Comparison of ENCODE assay signal across 18 cellular contexts in the genomic region with DNA sequence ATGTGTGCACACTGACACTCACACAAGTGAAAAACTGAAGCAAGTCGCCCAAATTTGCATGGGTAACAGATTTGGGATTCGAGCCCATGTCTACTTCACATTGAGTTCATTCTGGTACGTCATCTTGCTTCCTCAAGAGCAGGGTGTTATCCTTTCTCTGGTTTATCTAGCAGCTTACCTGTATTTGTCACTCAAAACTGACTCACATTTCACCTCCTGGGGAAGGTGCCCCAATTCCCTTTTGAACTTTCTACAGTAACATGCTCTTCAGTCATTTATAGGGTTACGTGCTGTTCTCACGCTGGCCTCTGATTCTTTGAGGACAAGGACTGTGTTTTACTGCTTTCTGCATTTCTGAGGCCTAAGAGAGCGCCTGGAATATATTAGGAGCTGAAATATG.
DNase-seq lines count a peak whose midpoint lies in the region; ATAC-seq and TF ChIP-seq lines count a peak whose summit lies in the region.
"Had no signal": no experiment of that assay in that cellular context is flagged by ENCODE, and none has a peak within 500 bp of the region (broad histone marks: within the 10 kb centered on the region; RNA-seq: fewer than 3 reads in every experiment).

No MANE protein-coding gene starts in this region.

- BruUV-seq in HCT116 (replicated peaks; lab: Mats Ljungman, UMichigan): no TSS peak

- H3K27me3 ChIP-seq in HCT116 (ENCODE audit: insufficient read depth, low read length): no peaks in the 10 kb centered on the region
- H3K27me3 ChIP-seq in upper lobe of right lung: no peaks in the 10 kb centered on the region
- H3K27me3 ChIP-seq in right lobe of liver: no peaks in the 10 kb centered on the region
- H3K27me3 ChIP-seq: BLaER1 treated with 17β-estradiol and CSF1 and Interleukin-3, amounts not matched to agents 10 nM and 100 nM had no signal

- no peak overlapping the region for H3K27ac ChIP-seq in HCT116 (ENCODE audit: low read depth, low read length)
- peak overlapping the region; percentile 20 for H3K27ac ChIP-seq in VCaP
- no peak overlapping the region for H3K27ac ChIP-seq in upper lobe of right lung
- H3K27ac ChIP-seq in right lobe of liver: no peak overlapping the region
- H3K27ac ChIP-seq: BLaER1 treated with 17β-estradiol and CSF1 and Interleukin-3, amounts not matched to agents 10 nM and 100 nM had no signal

- TF ChIP-seq CTCF in HCT116 (IDR thresholded peaks at IDR 0.05 in 2 of 3, conservative IDR thresholded peaks at IDR 0.05 in 1 of 3; ENCODE audit: borderline replicate concordance in 1 of 3, insufficient read depth in 1 of 3, low read depth in 2 of 3, low read length in 2 of 3) (no peak), VCaP (conservative IDR thresholded peaks at IDR 0.05) (no peak), mucosa of descending colon (IDR thresholded peaks at IDR 0.05) (no peak), upper lobe of right lung (IDR thresholded peaks at IDR 0.05) (no peak), right lobe of liver (IDR thresholded peaks at IDR 0.05) (no peak)

- H3K36me3 ChIP-seq in HCT116 (ENCODE audit: control insufficient read depth in 1 of 2, insufficient read depth in 2 of 2, low read length in 2 of 2): no peaks in the 10 kb centered on the region
- H3K36me3 ChIP-seq in mucosa of descending colon (ENCODE audit: low read depth): no peaks in the 10 kb centered on the region
- no peaks in the 10 kb centered on the region for H3K36me3 ChIP-seq in upper lobe of right lung
- no peaks in the 10 kb centered on the region for H3K36me3 ChIP-seq in right lobe of liver
- H3K36me3 ChIP-seq: BLaER1 treated with 17β-estradiol and CSF1 and Interleukin-3, amounts not matched to agents 10 nM and 100 nM had no signal

- no peaks in the 10 kb centered on the region for H3K79me2 ChIP-seq in HCT116 (ENCODE audit: insufficient read depth, low read length)

- TF ChIP-seq POLR2A in HCT116 (IDR thresholded peaks at IDR 0.05; ENCODE audit: borderline replicate concordance, extremely low read depth, insufficient read depth, insufficient read length) (no peak), right lobe of liver (IDR thresholded peaks at IDR 0.05) (no peak)

- H3K4me3 Mint-ChIP-seq in natural killer cell treated with Interleukin-12 subunit alpha and Interleukin-12 subunit beta and Interleukin-15 and Interleukin-18, amount 100 ng/mL, for 72 hours: no peak overlapping the region
- H3K4me3 Mint-ChIP-seq: HFFc6 had no signal

- H3K9me2 ChIP-seq in HCT116 (ENCODE audit: insufficient read depth): no peaks in the 10 kb centered on the region

- no peak overlapping the region for H3K9ac ChIP-seq in HCT116 (ENCODE audit: low read length)
- H3K9ac ChIP-seq: BLaER1 treated with 17β-estradiol and CSF1 and Interleukin-3, amounts not matched to agents 10 nM and 100 nM had no signal

- H3K4me1 ChIP-seq in HCT116 (ENCODE audit: control insufficient read depth in 1 of 2, insufficient read depth in 2 of 2, low read length in 2 of 2) (peaks cover 4 to 10% of the 10 kb centered on the region in 2 experiments; a peak in 2 of 4 replicates), mucosa of descending colon (ENCODE audit: low read depth) (peaks cover 2% of the 10 kb centered on the region), upper lobe of right lung (no peaks in the 10 kb centered on the region), right lobe of liver (no peaks in the 10 kb centered on the region)

- DNase-seq in HCT116 (ENCODE audit: low read depth, low spot score) (no peak), mucosa of descending colon (peak in 1 of 3 donors; percentile 25), upper lobe of right lung (no peak), right lobe of liver (no peak), NCI-H1092 treated with DMSO at 0.1 percent for 48 hours (lab: John Stamatoyannopoulos, UW) (no peak)
- DNase-seq in natural killer cell treated with Interleukin-12 subunit alpha and Interleukin-12 subunit beta and Interleukin-15 and Interleukin-18, amount 100 ng/mL, for 72 hours (ENCODE audit: low spot score): no peak
- DNase-seq: DND-41, GDM1, HFFc6, KG1, MV-4-11, NCI-H187, NCI-H226, NCI-H524, NCI-H82 had no signal

- no peak overlapping the region for H2AFZ ChIP-seq in HCT116 (ENCODE audit: low read depth, low read length, poor library complexity, severe bottlenecking)

- H3K4me3 ChIP-seq in HCT116 (replicated peaks in 1 of 2; ENCODE audit: low read depth in 1 of 2, low read length in 2 of 2) (no peak overlapping the region), mucosa of descending colon (no peak overlapping the region), upper lobe of right lung (no peak overlapping the region), right lobe of liver (no peak overlapping the region)
- H3K4me3 ChIP-seq: BLaER1 treated with 17β-estradiol and CSF1 and Interleukin-3, amounts not matched to agents 10 nM and 100 nM had no signal

- 0 out of 2 replicates have a peak, but pooled peaks have one; percentile 4 for TF ChIP-seq RAD21 in HCT116 (IDR thresholded peaks at IDR 0.05; ENCODE audit: low read depth)

- intact Hi-C loops in HCT116 (cut with micrococcal nuclease) (loop anchor here (5.0 to 10.0 kb wide), 3 partner anchors 238 to 769 kb away; no protein-coding TSS in a partner anchor), mucosa of descending colon (cut with DNase I, micrococcal nuclease) (loop anchor here (5.0 to 10.0 kb wide), 2 partner anchors 287 to 499 kb away; no protein-coding TSS in a partner anchor), upper lobe of right lung (cut with DNase I) (loop anchor here (10.0 kb wide), 1 partner anchor 479 kb away; no protein-coding TSS in a partner anchor), right lobe of liver (cut with DNase I) (loop anchor here in 1 of 2 donors (5.0 kb wide), 1 partner anchor 287 kb away; no protein-coding TSS in a partner anchor)

- H3K27me3 Mint-ChIP-seq in natural killer cell treated with Interleukin-12 subunit alpha and Interleukin-12 subunit beta and Interleukin-15 and Interleukin-18, amount 100 ng/mL, for 72 hours: peaks cover 0 to 6% of the 10 kb centered on the region in 2 donors

- H3K9me3 Mint-ChIP-seq in natural killer cell treated with Interleukin-12 subunit alpha and Interleukin-12 subunit beta and Interleukin-15 and Interleukin-18, amount 100 ng/mL, for 72 hours: no peaks in the 10 kb centered on the region
- H3K9me3 Mint-ChIP-seq: HFFc6 had no signal

- no peaks in the 10 kb centered on the region for H3K36me3 Mint-ChIP-seq in natural killer cell treated with Interleukin-12 subunit alpha and Interleukin-12 subunit beta and Interleukin-15 and Interleukin-18, amount 100 ng/mL, for 72 hours

- WGBS in right lobe of liver (ENCODE audit: insufficient coverage, low coverage, low lambda C conversion rate, missing lambda C conversion rate): 89% methylated on average over 6 of the region's 6 CpGs

- ATAC-seq in HCT116: 0 out of 2 replicates have a peak, but pooled peaks have one; percentile 29
- peak; percentile 80 for ATAC-seq in mucosa of descending colon
- ATAC-seq in upper lobe of right lung: peak; percentile 13
- ATAC-seq in natural killer cell treated with Interleukin-12 subunit alpha and Interleukin-12 subunit beta and Interleukin-15 and Interleukin-18, amount 100 ng/mL, for 72 hours: no peak
- no peak for ATAC-seq in right lobe of liver
- ATAC-seq: HepG2 had no signal

- POLR2A ChIA-PET in HCT116 (lab: Charles Lee): no interaction called here

- no peaks in the 10 kb centered on the region for H4K20me1 ChIP-seq in HCT116 (ENCODE audit: insufficient read depth)
- H4K20me1 ChIP-seq: BLaER1 treated with 17β-estradiol and CSF1 and Interleukin-3, amounts not matched to agents 10 nM and 100 nM had no signal

- peak overlapping the region; percentile 12; the same call in 1 of the 2 replicates for H3K4me2 ChIP-seq in HCT116 (ENCODE audit: low read length)
- H3K4me2 ChIP-seq: BLaER1 treated with 17β-estradiol and CSF1 and Interleukin-3, amounts not matched to agents 10 nM and 100 nM had no signal

- CTCF ChIA-PET in HCT116 (lab: Charles Lee): interaction anchor here (0.8 to 3.3 kb wide), 2 partner anchors 238 to 287 kb away, joined by 4 to 32 read pairs; no protein-coding TSS in a partner anchor

- no peaks in the 10 kb centered on the region for H3K9me3 ChIP-seq in HCT116 (ENCODE audit: control insufficient read depth in 1 of 2, insufficient read depth in 1 of 2, low read depth in 1 of 2, low read length in 2 of 2)
- no peaks in the 10 kb centered on the region for H3K9me3 ChIP-seq in mucosa of descending colon
- no peaks in the 10 kb centered on the region for H3K9me3 ChIP-seq in upper lobe of right lung
- H3K9me3 ChIP-seq in right lobe of liver: no peaks in the 10 kb centered on the region
- H3K9me3 ChIP-seq: BLaER1 treated with 17β-estradiol and CSF1 and Interleukin-3, amounts not matched to agents 10 nM and 100 nM had no signal

- no peaks in the 10 kb centered on the region for H3K4me1 Mint-ChIP-seq in natural killer cell treated with Interleukin-12 subunit alpha and Interleukin-12 subunit beta and Interleukin-15 and Interleukin-18, amount 100 ng/mL, for 72 hours (ENCODE audit: low read depth in 2 of 2)

- RAD21 ChIA-PET in HCT116 (lab: Charles Lee; ENCODE audit: low non-redundant PET in 1 of 2, low total read pairs in 2 of 2, uncharacterized antibody in 2 of 2, unreplicated experiment in 2 of 2): no interaction called here

- H3K27ac Mint-ChIP-seq in natural killer cell treated with Interleukin-12 subunit alpha and Interleukin-12 subunit beta and Interleukin-15 and Interleukin-18, amount 100 ng/mL, for 72 hours: no peak overlapping the region
- H3K27ac Mint-ChIP-seq: HFFc6 had no signal

TF ChIP-seq in HCT116, 20 proteins besides CTCF, POLR2A, EP300 and RAD21 (continues in another document):
- TF ChIP-seq SP1 (IDR thresholded peaks at IDR 0.05; ENCODE audit: low read depth) (no peak), SIN3A (IDR thresholded peaks at IDR 0.05; ENCODE audit: low read depth) (no peak), EZH2phosphoT487 (IDR thresholded peaks at IDR 0.05; ENCODE audit: borderline replicate concordance) (no peak), CEBPB (IDR thresholded peaks at IDR 0.05; ENCODE audit: low read depth) (no peak), FOSL1 (IDR thresholded peaks at IDR 0.05; ENCODE audit: low read depth) (no peak), TCF7L2 (IDR thresholded peaks at IDR 0.05; ENCODE audit: borderline replicate concordance, extremely low read depth, insufficient read depth, insufficient read length) (no peak), EZH2 (IDR thresholded peaks at IDR 0.05) (no peak)
- TF ChIP-seq, protein P1, sequence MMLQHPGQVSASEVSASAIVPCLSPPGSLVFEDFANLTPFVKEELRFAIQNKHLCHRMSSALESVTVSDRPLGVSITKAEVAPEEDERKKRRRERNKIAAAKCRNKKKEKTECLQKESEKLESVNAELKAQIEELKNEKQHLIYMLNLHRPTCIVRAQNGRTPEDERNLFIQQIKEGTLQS (IDR thresholded peaks at IDR 0.05): no peak

Comparison
In these comparisons a context has a peak if more than half of its experiments do, and no peak if none do; other contexts are left out.
1. ATAC-seq: peak in HCT116 (single experiment), mucosa of descending colon (single experiment) and upper lobe of right lung (single experiment); none in natural killer cell treated with Interleukin-12 subunit alpha and Interleukin-12 subunit beta and Interleukin-15 and Interleukin-18, amount 100 ng/mL, for 72 hours (0 of 2) and right lobe of liver (0 of 4).